ENCODE assay signal across 16 cellular contexts in genomic region chr4:2267320-2267811, GRCh38. TPM values are rescaled to one million over a fixed set of nuclear protein-coding genes. Genes with fewer than 3 reads are reported as not detected.
DNase-seq lines count a peak whose midpoint lies in the region; ATAC-seq and TF ChIP-seq lines count a peak whose summit lies in the region.
"Had no signal": no experiment of that assay in that cellular context is flagged by ENCODE, and none has a peak within 500 bp of the region (broad histone marks: within the 10 kb centered on the region; RNA-seq: fewer than 3 reads in every experiment).

No MANE protein-coding gene starts in this region.

- no peak for ATAC-seq in upper lobe of left lung (ENCODE audit: low FRiP score in 2 of 2)
- ATAC-seq: GM12878 had no signal

- H3K27ac ChIP-seq in RWPE1 (peak overlapping the region; percentile 91), mesendoderm (ENCODE audit: low read depth, low read length) (no peak overlapping the region), upper lobe of left lung (peak overlapping the region in 3 of 4 donors; percentile 7 to 60 (median 15)), mesenchymal stem cell (ENCODE audit: low read length, poor library complexity, severe bottlenecking) (no peak overlapping the region)
- H3K27ac ChIP-seq: BLaER1 treated with 17β-estradiol and CSF1 and Interleukin-3, amounts not matched to agents 10 nM and 100 nM had no signal

- H3K36me3 ChIP-seq in mesendoderm (ENCODE audit: control insufficient read depth, insufficient read depth, low read length) (no peaks in the 10 kb centered on the region), upper lobe of left lung (peaks cover 0 to 15% (median 5%) of the 10 kb centered on the region in 4 donors), mesenchymal stem cell (ENCODE audit: control insufficient read depth in 1 of 2, insufficient read depth in 2 of 2, low read depth in 1 of 2, low read length in 2 of 2) (peaks cover 0 to 51% of the 10 kb centered on the region in 2 experiments)
- H3K36me3 ChIP-seq: BLaER1 treated with 17β-estradiol and CSF1 and Interleukin-3, amounts not matched to agents 10 nM and 100 nM had no signal

- no peak overlapping the region for H4K5ac ChIP-seq in mesendoderm (ENCODE audit: low read length)

- H4K8ac ChIP-seq in mesendoderm (ENCODE audit: low read depth, low read length) (no peak overlapping the region), mesenchymal stem cell (ENCODE audit: low read length) (no peak overlapping the region)

- H3K4me1 ChIP-seq in mesendoderm (ENCODE audit: control insufficient read depth, low read depth, low read length) (no peaks in the 10 kb centered on the region), upper lobe of left lung (peaks cover 22 to 32% (median 26%) of the 10 kb centered on the region in 4 donors), mesenchymal stem cell (ENCODE audit: control insufficient read depth, insufficient read depth, low read depth, low read length) (peaks cover 33% of the 10 kb centered on the region)

- no peak overlapping the region for H2BK12ac ChIP-seq in mesenchymal stem cell (ENCODE audit: low read length in 2 of 2)

- H3K4me2 ChIP-seq in mesendoderm (ENCODE audit: low read length) (no peak overlapping the region), mesenchymal stem cell (ENCODE audit: low read length, poor library complexity, severe bottlenecking) (no peak overlapping the region)
- H3K4me2 ChIP-seq: BLaER1 treated with 17β-estradiol and CSF1 and Interleukin-3, amounts not matched to agents 10 nM and 100 nM had no signal

- no peak overlapping the region for H2BK5ac ChIP-seq in mesendoderm (ENCODE audit: low read length)
- no peak overlapping the region for H2BK5ac ChIP-seq in mesenchymal stem cell (ENCODE audit: low read depth, low read length, poor library complexity, severe bottlenecking)

- H3K9me3 ChIP-seq in upper lobe of left lung (no peaks in the 10 kb centered on the region), mesenchymal stem cell (ENCODE audit: control insufficient read depth, low read length) (no peaks in the 10 kb centered on the region)
- H3K9me3 ChIP-seq: BLaER1 treated with 17β-estradiol and CSF1 and Interleukin-3, amounts not matched to agents 10 nM and 100 nM had no signal

- no peak overlapping the region for H2AFZ ChIP-seq in mesenchymal stem cell (ENCODE audit: low read depth, low read length)

- H4K91ac ChIP-seq in mesenchymal stem cell (ENCODE audit: low read length): no peak overlapping the region

- H3K79me2 ChIP-seq in mesendoderm (ENCODE audit: control insufficient read depth, insufficient read depth, low read length): no peaks in the 10 kb centered on the region

- H3K9ac ChIP-seq in mesendoderm (ENCODE audit: low read length) (no peak overlapping the region), mesenchymal stem cell (ENCODE audit: low read length) (no peak overlapping the region)
- H3K9ac ChIP-seq: BLaER1 treated with 17β-estradiol and CSF1 and Interleukin-3, amounts not matched to agents 10 nM and 100 nM had no signal

- POLR2A ChIA-PET in RWPE1 (lab: Yijun Ruan, JAX; ENCODE audit: low non-redundant PET): no interaction called here

- TF ChIP-seq EP300 in upper lobe of left lung (IDR thresholded peaks at IDR 0.05): no peak

- no peak overlapping the region for H3K23ac ChIP-seq in mesendoderm (ENCODE audit: low read length)
- no peak overlapping the region for H3K23ac ChIP-seq in mesenchymal stem cell (ENCODE audit: low read length in 2 of 2)

- DNase-seq in HUDEP-2 (lab: John Stamatoyannopoulos, UW; ENCODE audit: unreplicated experiment in 76 of 76) (peak in 51 of 76 experiments; percentile 3 to 60 (median 29)), RWPE1 (ENCODE audit: low spot score) (no peak), mesendoderm (no peak), upper lobe of left lung (peak in 1 of 2 donors; percentile 80), mesenchymal stem cell (no peak)
- DNase-seq in stimulated activated CD8-positive, alpha-beta memory T cell treated with anti-CD3 and anti-CD28 coated beads, Interleukin-4, amount 100 ng/mL, for 48 hours: no peak
- DNase-seq: CD4-positive, CD25-positive, alpha-beta regulatory T cell; CD8-positive, alpha-beta memory T cell; COR-L47; DMS 273 treated with DMSO at 0.1 percent for 48 hours; DMS53; DND-41; EL; H9 had no signal

- H3K27me3 ChIP-seq in mesendoderm (ENCODE audit: insufficient read depth, low read length, poor library complexity): no peaks in the 10 kb centered on the region
- H3K27me3 ChIP-seq in upper lobe of left lung: no peaks in the 10 kb centered on the region
- H3K27me3 ChIP-seq in mesenchymal stem cell (ENCODE audit: control insufficient read depth in 1 of 2, insufficient read depth in 1 of 2, low read length in 2 of 2): no peaks in the 10 kb centered on the region
- H3K27me3 ChIP-seq: BLaER1 treated with 17β-estradiol and CSF1 and Interleukin-3, amounts not matched to agents 10 nM and 100 nM had no signal

- H3K4me3 ChIP-seq in mesendoderm (ENCODE audit: low read length): no peak overlapping the region
- no peak overlapping the region for H3K4me3 ChIP-seq in upper lobe of left lung
- no peak overlapping the region for H3K4me3 ChIP-seq in mesenchymal stem cell (ENCODE audit: insufficient read depth in 1 of 2, low read depth in 1 of 2, low read length in 2 of 2)
- H3K4me3 ChIP-seq: BLaER1 treated with 17β-estradiol and CSF1 and Interleukin-3, amounts not matched to agents 10 nM and 100 nM; GM12878 had no signal

- CTCF ChIA-PET in RWPE1 (lab: Yijun Ruan, JAX): interaction anchor here (0.7 kb wide), 1 partner anchor 1340 kb away, joined by 4 read pairs; no protein-coding TSS in a partner anchor

- no peak overlapping the region for H3K18ac ChIP-seq in mesendoderm (ENCODE audit: low read length)
- H3K18ac ChIP-seq in mesenchymal stem cell (ENCODE audit: low read depth in 1 of 2, low read length in 2 of 2): no peak overlapping the region

- no peak overlapping the region for H2AK5ac ChIP-seq in mesendoderm (ENCODE audit: low read length)
- no peak overlapping the region for H2AK5ac ChIP-seq in mesenchymal stem cell (ENCODE audit: low read length, severe bottlenecking)

- H3K4ac ChIP-seq in mesendoderm (ENCODE audit: low read depth, low read length) (no peak overlapping the region), mesenchymal stem cell (ENCODE audit: low read depth in 1 of 2, low read length in 2 of 2) (peak overlapping the region in 1 of 2 experiments; percentile 25)

- TF ChIP-seq CTCF in RWPE1 (conservative IDR thresholded peaks at IDR 0.05; ENCODE audit: low read depth) (no peak), upper lobe of left lung (IDR thresholded peaks at IDR 0.05) (no peak)

- H3K14ac ChIP-seq in mesenchymal stem cell (ENCODE audit: low read length in 2 of 2): no peak overlapping the region

- peak overlapping the region; percentile 15 for H3K56ac ChIP-seq in mesendoderm (ENCODE audit: low read length)

- WGBS in mesendoderm (ENCODE audit: extremely low coverage, insufficient coverage, low lambda C conversion rate): no CpG with 5 or more reads among the region's 18 CpGs
- WGBS in upper lobe of left lung, 2 donors: 86 to 91% methylated on average over 7 to 14 of the region's 18 CpGs
- WGBS in mesenchymal stem cell: 83% methylated on average over 17 of the region's 18 CpGs

- H3K79me1 ChIP-seq in mesendoderm (ENCODE audit: low read length): no peaks in the 10 kb centered on the region
- peaks cover 2% of the 10 kb centered on the region for H3K79me1 ChIP-seq in mesenchymal stem cell (replicated peaks; ENCODE audit: low read length, poor library complexity, severe bottlenecking)

- H2BK120ac ChIP-seq in mesendoderm (ENCODE audit: low read depth, low read length) (no peak overlapping the region), mesenchymal stem cell (ENCODE audit: low read depth, low read length) (no peak overlapping the region)

- H2BK15ac ChIP-seq in mesendoderm (replicated peaks; ENCODE audit: low read depth) (no peak overlapping the region), mesenchymal stem cell (ENCODE audit: low read depth, poor library complexity, severe bottlenecking) (no peak overlapping the region)

- no peak for TF ChIP-seq POLR2A in upper lobe of left lung (IDR thresholded peaks at IDR 0.05)

RNA-seq across cellular contexts. Expression of gene MXD4, which starts 5.5 kb away (rescaled TPM):
- 10.1 TPM for polyA plus RNA-seq in mesendoderm (2013, experiment 1 of 2)
- 10.8 TPM for polyA plus RNA-seq in mesendoderm (2013, experiment 2 of 2)
- total RNA-seq in upper lobe of left lung: 100 to 1,000 TPM in 1 of 6 donors, 10 to 100 TPM in 5; 50.1 to 135 (median 76.4) TPM
- 61.3 TPM for polyA plus RNA-seq in mesenchymal stem cell (2013, experiment 1 of 2)
- 61.0 TPM for polyA plus RNA-seq in mesenchymal stem cell (2013, experiment 2 of 2)

RNA-seq across cellular contexts. Expression of gene HAUS3, which starts 25.4 kb away (rescaled TPM):
- polyA plus RNA-seq in mesendoderm (2013, experiment 1 of 2): 15.8 TPM
- 15.6 TPM for polyA plus RNA-seq in mesendoderm (2013, experiment 2 of 2)
- total RNA-seq in upper lobe of left lung: 10 to 100 TPM in 5 of 6 donors, 1 to 10 TPM in 1; 8.2 to 21.0 (median 12.5) TPM
- polyA plus RNA-seq in mesenchymal stem cell (2013, experiment 1 of 2): 7.1 TPM
- 7.2 TPM for polyA plus RNA-seq in mesenchymal stem cell (2013, experiment 2 of 2)

RNA-seq across cellular contexts. Expression of gene POLN, which starts 25.4 kb away (rescaled TPM):
- 1.3 TPM for polyA plus RNA-seq in mesendoderm (2013, experiment 1 of 2)
- polyA plus RNA-seq in mesendoderm (2013, experiment 2 of 2): 1.3 TPM
- total RNA-seq in upper lobe of left lung: 1 to 10 TPM in 5 of 6 donors, under 1 TPM in 1; 0.89 to 5.5 (median 2.6) TPM
- polyA plus RNA-seq in mesenchymal stem cell (2013, experiment 1 of 2): 1.0 TPM
- 1.1 TPM for polyA plus RNA-seq in mesenchymal stem cell (2013, experiment 2 of 2)

Comparison
In these comparisons a context has a peak if more than half of its experiments do, and no peak if none do; other contexts are left out.
1. DNase-seq: peak in HUDEP-2 (51 of 76); none in RWPE1 (single experiment), mesendoderm (single experiment), stimulated activated CD8-positive, alpha-beta memory T cell treated with anti-CD3 and anti-CD28 coated beads, Interleukin-4, amount 100 ng/mL, for 48 hours (single experiment) and mesenchymal stem cell (single experiment).
2. H3K27ac ChIP-seq: peak in RWPE1 (single experiment) and upper lobe of left lung (3 of 4); none in mesendoderm (single experiment) and mesenchymal stem cell (single experiment).